ENCODE assay signal across 11 cellular contexts in the genomic region with DNA sequence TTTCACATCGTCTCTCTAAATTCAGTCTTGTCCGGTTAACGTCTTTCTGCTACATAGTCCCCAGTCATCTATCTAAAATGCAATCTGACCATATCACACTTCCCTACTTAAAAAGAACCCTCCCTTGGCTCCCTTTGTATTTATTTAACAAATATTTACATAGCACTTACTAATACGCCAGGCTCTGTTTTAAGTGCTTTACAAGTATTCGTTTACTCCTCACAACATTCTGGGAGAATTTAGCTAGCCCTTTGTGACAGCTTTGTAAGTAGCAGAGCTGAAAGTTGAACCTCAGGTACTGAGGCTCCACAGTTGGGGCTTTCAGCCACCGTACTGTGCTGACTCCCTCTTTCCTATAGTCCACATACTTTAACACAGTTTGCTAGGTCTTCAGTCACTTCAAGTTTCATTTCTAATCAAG. TPM values are rescaled to one million over a fixed set of nuclear protein-coding genes. Genes with fewer than 3 reads are reported as not detected.
DNase-seq lines count a peak whose midpoint lies in the region; ATAC-seq lines count a peak whose summit lies in the region.
"Had no signal": no experiment of that assay in that cellular context is flagged by ENCODE, and none has a peak within 500 bp of the region (broad histone marks: within the 10 kb centered on the region; RNA-seq: fewer than 3 reads in every experiment).

No MANE protein-coding gene starts in this region.

- H3K36me3 ChIP-seq in endocrine pancreas (ENCODE audit: control insufficient read depth, insufficient read depth, low read length) = no peaks in the 10 kb centered on the region
- H3K36me3 ChIP-seq in skeletal muscle satellite cell (ENCODE audit: insufficient read depth, low read length) = peaks cover 13% of the 10 kb centered on the region
- H3K36me3 ChIP-seq: adrenal gland had no signal

- H3K4me3 ChIP-seq in endocrine pancreas (ENCODE audit: control insufficient read depth, insufficient read depth, low read length) (peak overlapping the region; percentile 24), skeletal muscle satellite cell (ENCODE audit: low read length) (no peak overlapping the region)
- H3K4me3 ChIP-seq: adrenal gland had no signal

- H3K9me3 ChIP-seq in endocrine pancreas (ENCODE audit: control insufficient read depth, low read length) (no peaks in the 10 kb centered on the region), skeletal muscle satellite cell (replicated peaks; ENCODE audit: low read length) (no peaks in the 10 kb centered on the region)
- H3K9me3 ChIP-seq: adrenal gland had no signal

- H3K27me3 ChIP-seq in endocrine pancreas (ENCODE audit: control insufficient read depth, insufficient read depth, low read length) (no peaks in the 10 kb centered on the region), skeletal muscle satellite cell (ENCODE audit: control insufficient read depth, insufficient read depth, low read length) (no peaks in the 10 kb centered on the region)
- H3K27me3 ChIP-seq: adrenal gland had no signal

- DNase-seq in activated CD4-positive, alpha-beta T cell treated with anti-CD3 and anti-CD28 coated beads for 48 hours = peak; percentile 19
- no peak for DNase-seq in activated CD4-positive, alpha-beta T cell treated with anti-CD3 and anti-CD28 coated beads, Interleukin-2, amount 50 U/mL, for 1 hour
- peak; percentile 92 for DNase-seq in NCI-H460 (ENCODE audit: extremely low read depth, low read depth)
- no peak for DNase-seq in stimulated activated CD4-positive, alpha-beta T cell treated with anti-CD3 and anti-CD28 coated beads, Interleukin-12 subunit alpha, Interleukin-12 subunit beta, amount 100 ng/mL, for 4 hours
- DNase-seq in NCI-H524 treated with DMSO at 0.1 percent for 48 hours (lab: John Stamatoyannopoulos, UW) = no peak
- DNase-seq: adrenal gland; stimulated activated CD4-positive, alpha-beta T cell treated with anti-CD3 and anti-CD28 coated beads, Interleukin-4, amount 100 ng/mL, for 1 hour; WERI-Rb-1 had no signal

- ATAC-seq in GM21360 (IDR thresholded peaks at IDR 0.05; ENCODE audit: unreplicated experiment) = no peak

- H3K9ac ChIP-seq in endocrine pancreas (ENCODE audit: control insufficient read depth, insufficient read depth, low read length) (no peak overlapping the region), skeletal muscle satellite cell (ENCODE audit: low read depth, low read length) (no peak overlapping the region)

- peak overlapping the region; percentile 36 for H3K4me2 ChIP-seq in skeletal muscle satellite cell (ENCODE audit: low read length)

- peaks cover 27% of the 10 kb centered on the region for H3K4me1 ChIP-seq in endocrine pancreas (ENCODE audit: control insufficient read depth, insufficient read depth, low read length)
- peaks cover 27% of the 10 kb centered on the region for H3K4me1 ChIP-seq in skeletal muscle satellite cell (ENCODE audit: control insufficient read depth, insufficient read depth, low read length)

RNA-seq across cellular contexts. Expression of gene PAFAH1B1, which starts 9.2 kb away (rescaled TPM):
- total RNA-seq in NCI-H460 (2014; rRNA removed; shearing (Covaris generic)) = 76.7 and 88.3 TPM in 2 replicates
- 36.2 and 38.2 TPM in 2 replicates for polyA plus RNA-seq in NCI-H460 (2014; cell fraction: nucleus; rRNA removed)
- 71.0 and 71.5 TPM in 2 replicates for total RNA-seq in skeletal muscle satellite cell (2012; rRNA removed)

Comparison
In these comparisons a context has a peak if more than half of its experiments do, and no peak if none do; other contexts are left out.
1. DNase-seq: peak in activated CD4-positive, alpha-beta T cell treated with anti-CD3 and anti-CD28 coated beads for 48 hours (single experiment) and NCI-H460 (single experiment); none in activated CD4-positive, alpha-beta T cell treated with anti-CD3 and anti-CD28 coated beads, Interleukin-2, amount 50 U/mL, for 1 hour (single experiment), stimulated activated CD4-positive, alpha-beta T cell treated with anti-CD3 and anti-CD28 coated beads, Interleukin-12 subunit alpha, Interleukin-12 subunit beta, amount 100 ng/mL, for 4 hours (single experiment) and NCI-H524 treated with DMSO at 0.1 percent for 48 hours (single experiment).